22 cellular contexts compared by ENCODE assay signal in genomic region chr14:51305761-51306160, GRCh38.
"Had no signal": no experiment of that assay in that cellular context is flagged by ENCODE, and none has a peak within 500 bp of the region (broad histone marks: within the 10 kb centered on the region; RNA-seq: fewer than 3 reads in every experiment).

No MANE protein-coding gene starts in this region.

- H3K27ac Mint-ChIP-seq: activated T-helper 1 cell treated with anti-CD3 and anti-CD28 coated beads, Interleukin-12 subunit alpha, Interleukin-12 subunit beta, Interleukin-2, Interleukin-4 antibody, amounts not matched to agents 30 ng/mL and 10 ng/mL and 1 ng/mL, durations not matched to agents 14 hours and 24 hours and 36 hours; stimulated activated effector memory CD8-positive, alpha-beta T cell treated with anti-CD3 and anti-CD28 coated beads, Interleukin-12 subunit alpha, Interleukin-12 subunit beta, amount 100 ng/mL, for 72 hours had no signal

- H3K9me3 ChIP-seq: adrenal gland, prostate gland, right atrium auricular region, stomach, testis, upper lobe of left lung had no signal

- H3K4me3 ChIP-seq: adrenal gland, cardiac muscle cell, dorsolateral prefrontal cortex, lung, prostate gland, right atrium auricular region, stomach, testis, upper lobe of left lung had no signal

- DNase-seq: activated CD4-positive, alpha-beta T cell treated with anti-CD3 and anti-CD28 coated beads for 1 hour; activated CD4-positive, alpha-beta T cell treated with anti-CD3 and anti-CD28 coated beads, Interleukin-2, amount 50 U/mL, for 4 hours; activated gamma-delta T cell treated with Interleukin-2 at 50 U/mL for 16 hours; adrenal gland; dorsolateral prefrontal cortex; glutamatergic neuron; small intestine; stimulated activated CD4-positive, alpha-beta T cell treated with anti-CD3 and anti-CD28 coated beads, Interleukin-4, amount 100 ng/mL, for 24 hours; stomach; T-helper 2 cell; testis; upper lobe of left lung; WERI-Rb-1 had no signal

- H3K4me1 Mint-ChIP-seq: stimulated activated effector memory CD8-positive, alpha-beta T cell treated with anti-CD3 and anti-CD28 coated beads, Interleukin-12 subunit alpha, Interleukin-12 subunit beta, amount 100 ng/mL, for 72 hours had no signal

- ATAC-seq: left lobe of liver; stimulated activated effector memory CD8-positive, alpha-beta T cell treated with anti-CD3 and anti-CD28 coated beads, Interleukin-12 subunit alpha, Interleukin-12 subunit beta, amount 100 ng/mL, for 72 hours had no signal

- H3K9me3 Mint-ChIP-seq: activated T-helper 1 cell treated with anti-CD3 and anti-CD28 coated beads, Interleukin-12 subunit alpha, Interleukin-12 subunit beta, Interleukin-2, Interleukin-4 antibody, amounts not matched to agents 30 ng/mL and 10 ng/mL and 1 ng/mL, durations not matched to agents 14 hours and 24 hours and 36 hours; neural crest cell; stimulated activated effector memory CD8-positive, alpha-beta T cell treated with anti-CD3 and anti-CD28 coated beads, Interleukin-12 subunit alpha, Interleukin-12 subunit beta, amount 100 ng/mL, for 72 hours had no signal

- H3K27ac ChIP-seq: adrenal gland, cardiac muscle cell, dorsolateral prefrontal cortex, right atrium auricular region, testis, upper lobe of left lung, WERI-Rb-1 had no signal

- H3K36me3 ChIP-seq: adrenal gland, cardiac muscle cell, prostate gland, right atrium auricular region, stomach, upper lobe of left lung, WERI-Rb-1 had no signal

- H3K27me3 ChIP-seq: adrenal gland, cardiac muscle cell, dorsolateral prefrontal cortex, right atrium auricular region, stomach, testis, upper lobe of left lung had no signal

- FAIRE-seq: small intestine had no signal

- H3K4me1 ChIP-seq: adrenal gland, prostate gland, testis, upper lobe of left lung had no signal

- H3K36me3 Mint-ChIP-seq: activated naive CD4-positive, alpha-beta T cell treated with anti-CD3 and anti-CD28 coated beads, Interleukin-2, amount 50 U/mL, for 72 hours; stimulated activated effector memory CD8-positive, alpha-beta T cell treated with anti-CD3 and anti-CD28 coated beads, Interleukin-12 subunit alpha, Interleukin-12 subunit beta, amount 100 ng/mL, for 72 hours had no signal

- H3K4me3 Mint-ChIP-seq: activated T-helper 1 cell treated with anti-CD3 and anti-CD28 coated beads, Interleukin-12 subunit alpha, Interleukin-12 subunit beta, Interleukin-2, Interleukin-4 antibody, amounts not matched to agents 30 ng/mL and 10 ng/mL and 1 ng/mL, durations not matched to agents 14 hours and 24 hours and 36 hours; neural crest cell; stimulated activated effector memory CD8-positive, alpha-beta T cell treated with anti-CD3 and anti-CD28 coated beads, Interleukin-12 subunit alpha, Interleukin-12 subunit beta, amount 100 ng/mL, for 72 hours had no signal
